13 cellular contexts compared by ENCODE assay signal in the genomic region with DNA sequence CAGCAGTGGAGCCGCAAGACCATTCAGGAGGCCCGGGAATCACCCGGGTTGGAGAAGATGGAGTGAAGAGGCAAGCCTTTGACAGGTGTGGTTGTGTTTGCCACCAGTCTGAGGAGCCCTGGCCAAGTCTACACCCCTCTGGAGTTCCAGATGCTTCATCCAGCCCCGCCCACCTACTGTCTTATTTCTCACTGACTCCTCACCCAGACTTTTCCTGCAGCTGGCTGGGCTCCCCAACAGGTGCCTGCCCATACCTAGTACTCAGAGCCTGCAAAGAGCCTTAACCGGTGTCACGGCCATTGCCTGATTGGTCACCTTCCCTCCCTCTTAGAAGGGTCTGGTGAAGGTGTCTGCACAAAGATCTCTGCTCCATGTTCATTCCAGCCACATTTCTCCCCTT. TPM values are rescaled to one million over a fixed set of nuclear protein-coding genes. Genes with fewer than 3 reads are reported as not detected.
DNase-seq lines count a peak whose midpoint lies in the region; ATAC-seq and TF ChIP-seq lines count a peak whose summit lies in the region.
"Had no signal": no experiment of that assay in that cellular context is flagged by ENCODE, and none has a peak within 500 bp of the region (broad histone marks: within the 10 kb centered on the region; RNA-seq: fewer than 3 reads in every experiment).

No MANE protein-coding gene starts in this region.

- 89% methylated on average over 6 of the region's 6 CpGs for WGBS in right cardiac atrium

- no peaks in the 10 kb centered on the region for H3K9me3 Mint-ChIP-seq in natural killer cell

- H3K36me3 Mint-ChIP-seq in natural killer cell = no peaks in the 10 kb centered on the region

- peaks cover 44% of the 10 kb centered on the region for H3K4me1 ChIP-seq in right cardiac atrium (ENCODE audit: control insufficient read depth, insufficient read depth, low read length)

- no peak for ATAC-seq in right cardiac atrium
- ATAC-seq in natural killer cell = no peak
- ATAC-seq: gastroesophageal sphincter had no signal

- no peaks in the 10 kb centered on the region for H3K27me3 Mint-ChIP-seq in natural killer cell (ENCODE audit: low read depth in 2 of 2)

- TF ChIP-seq CTCF in natural killer cell (IDR thresholded peaks at IDR 0.05) = no peak

- H3K4me1 Mint-ChIP-seq in natural killer cell = peaks cover 47 to 56% of the 10 kb centered on the region in 2 donors

- no peak overlapping the region for H3K4me3 Mint-ChIP-seq in natural killer cell

- H3K4me3 ChIP-seq in right cardiac atrium (ENCODE audit: low read length) = no peak overlapping the region
- H3K4me3 ChIP-seq: gastroesophageal sphincter, transverse colon had no signal

- H3K27ac ChIP-seq in right cardiac atrium (ENCODE audit: low read length) = peak overlapping the region; percentile 54
- H3K27ac ChIP-seq in angular gyrus (ENCODE audit: low read depth, low read length) = peak overlapping the region; percentile 73
- H3K27ac ChIP-seq: gastroesophageal sphincter had no signal

- DNase-seq in right cardiac atrium (peak in 1 of 3 donors; percentile 16), cardiac septum (ENCODE audit: low spot score) (no peak), natural killer cell (no peak), superior temporal gyrus (ENCODE audit: extremely low spot score) (no peak), glomerular visceral epithelial cell (ENCODE audit: extremely low spot score) (no peak)
- DNase-seq in activated effector memory CD4-positive, alpha-beta T cell treated with Interleukin-2 at 50 U/mL for 16 hours = no peak
- DNase-seq in stimulated activated CD4-positive, alpha-beta T cell treated with anti-CD3 and anti-CD28 coated beads, Interleukin-4, amount 100 ng/mL, for 24 hours = no peak
- DNase-seq: activated CD8-positive, alpha-beta memory T cell treated with anti-CD3 and anti-CD28 coated beads for 24 hours; DMS53; stimulated activated CD4-positive, alpha-beta T cell treated with anti-CD3 and anti-CD28 coated beads, Interleukin-1b, Interleukin-23, amount 100 ng/mL, for 48 hours; transverse colon had no signal

- intact Hi-C loops in right cardiac atrium (cut with DNase I) = no loop called here
- intact Hi-C loops in cardiac septum (cut with DNase I) = no loop called here
- intact Hi-C loops in natural killer cell (cut with micrococcal nuclease) = no loop called here

- H3K9me3 ChIP-seq in right cardiac atrium (ENCODE audit: control insufficient read depth, low read length) = no peaks in the 10 kb centered on the region
- H3K9me3 ChIP-seq: gastroesophageal sphincter, transverse colon had no signal

- H3K27me3 ChIP-seq in right cardiac atrium (ENCODE audit: control insufficient read depth, insufficient read depth) = no peaks in the 10 kb centered on the region
- H3K27me3 ChIP-seq: gastroesophageal sphincter, transverse colon had no signal

- H3K27ac Mint-ChIP-seq in natural killer cell = peak overlapping the region; percentile 99 to 100

RNA-seq across cellular contexts. Expression of gene SLC9A1, which starts 16.0 kb away (rescaled TPM):
- total RNA-seq in right cardiac atrium (10 to 100 TPM; 22.8 to 39.3 (median 35.4) TPM), cardiac septum (26.1 TPM), natural killer cell (10 to 100 TPM; 26.5 to 37.4 (median 29.4) TPM)
- 21.5 TPM for polyA plus RNA-seq in right cardiac atrium
